ENCODE assay signal across 8 cellular contexts in the genomic region with DNA sequence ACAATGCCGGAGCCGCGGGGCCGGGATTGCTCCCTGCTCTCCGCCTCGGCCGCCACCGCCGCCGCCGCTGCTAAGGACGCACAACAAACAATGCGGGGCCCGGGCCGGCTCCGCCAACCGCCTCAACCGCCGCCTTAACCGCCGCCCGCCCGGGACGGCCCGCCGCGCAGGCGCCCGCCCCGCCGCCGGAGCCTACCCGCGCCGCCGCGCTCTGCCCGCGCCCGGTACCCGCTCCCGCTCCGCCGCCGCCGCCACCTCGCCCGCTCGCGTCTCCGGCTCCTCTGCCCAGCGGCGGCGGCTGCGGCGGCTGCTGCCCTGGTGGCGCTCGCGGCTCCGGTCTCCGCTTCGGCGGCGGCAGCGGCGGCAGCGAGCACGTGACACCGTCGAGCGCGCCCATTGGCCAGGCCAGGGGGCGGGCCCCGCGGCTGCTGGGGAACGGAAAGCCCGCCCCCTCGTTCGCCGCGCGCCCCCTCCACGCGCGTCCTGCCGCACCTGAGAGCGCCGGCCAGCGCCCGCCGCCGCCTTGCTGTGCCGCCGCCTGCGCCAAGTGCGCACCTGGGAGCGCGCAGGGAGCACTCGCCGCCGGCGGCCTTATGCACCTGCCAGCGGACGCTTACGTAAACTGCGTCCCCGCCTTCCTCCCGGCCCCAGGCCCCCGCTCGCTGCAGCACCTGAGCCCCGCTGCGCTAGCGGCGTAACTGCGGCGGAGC. TPM values are rescaled to one million over a fixed set of nuclear protein-coding genes. Genes with fewer than 3 reads are reported as not detected.
DNase-seq lines count a peak whose midpoint lies in the region; ATAC-seq and TF ChIP-seq lines count a peak whose summit lies in the region.

Gene STRBP (minus strand): TSS at position 347 of the 710 bp plus-strand sequence. CDS start 84,452 bp downstream, outside the sequence.

- peak; percentile 89 for ATAC-seq in HG02571 (IDR thresholded peaks at IDR 0.05; ENCODE audit: unreplicated experiment)

- no peaks in the 10 kb centered on the region for H3K27me3 ChIP-seq in SK-N-SH (ENCODE audit: insufficient read depth)
- no peaks in the 10 kb centered on the region for H3K27me3 ChIP-seq in thymus (ENCODE audit: control insufficient read depth, insufficient read depth)

- no peak for TF ChIP-seq RAD21 in SK-N-SH (IDR thresholded peaks at IDR 0.05; ENCODE audit: low read length)

- 0 out of 4 replicates have a peak, but pooled peaks of 1 of the 2 experiments have one; percentile 45 for TF ChIP-seq EP300 in SK-N-SH (IDR thresholded peaks at IDR 0.05; ENCODE audit: borderline replicate concordance in 1 of 2, low read depth in 1 of 2, low read length in 1 of 2)

- no peaks in the 10 kb centered on the region for H3K36me3 Mint-ChIP-seq in glutamatergic neuron (ENCODE audit: unreplicated experiment)
- no peaks in the 10 kb centered on the region for H3K36me3 Mint-ChIP-seq in osteocyte (ENCODE audit: unreplicated experiment)

- H4K20me1 ChIP-seq in SK-N-SH (ENCODE audit: insufficient read depth): no peaks in the 10 kb centered on the region

- POLR2A ChIA-PET in SK-N-SH (lab: Yijun Ruan, JAX): no interaction called here

- TF ChIP-seq CTCF in SK-N-SH (IDR thresholded peaks at IDR 0.05) (no peak), glutamatergic neuron (IDR thresholded peaks at IDR 0.05; ENCODE audit: partially characterized antibody, unreplicated experiment) (no peak), osteocyte (IDR thresholded peaks at IDR 0.05) (peak; percentile 7)

- no peaks in the 10 kb centered on the region for H3F3A ChIP-seq in SK-N-SH (replicated peaks; ENCODE audit: insufficient read depth)

- H3K27ac Mint-ChIP-seq in glutamatergic neuron (ENCODE audit: unreplicated experiment) (peak within 1 kb of the TSS; percentile 77), osteocyte (ENCODE audit: unreplicated experiment) (no peak within 1 kb of the TSS)

- H3K4me1 ChIP-seq in SK-N-SH (ENCODE audit: control insufficient read depth in 1 of 2, insufficient read depth in 2 of 2, low read depth in 1 of 2, low read length in 1 of 2) (peaks cover 0 to 14% of the 10 kb centered on the region in 2 experiments; a peak in 1 of 4 replicates), thymus (ENCODE audit: control insufficient read depth, insufficient read depth, low read length) (peaks cover 14% of the 10 kb centered on the region)

- H3K36me3 ChIP-seq in SK-N-SH (replicated peaks in 1 of 2; ENCODE audit: control insufficient read depth in 1 of 2, insufficient read depth in 2 of 2, low read length in 1 of 2) (no peaks in the 10 kb centered on the region), thymus (ENCODE audit: control insufficient read depth, insufficient read depth) (no peaks in the 10 kb centered on the region)

- H3K9me3 ChIP-seq in SK-N-SH (no peaks in the 10 kb centered on the region), thymus (ENCODE audit: control insufficient read depth) (no peaks in the 10 kb centered on the region)

- CTCF ChIA-PET in SK-N-SH (lab: Yijun Ruan, JAX): interaction anchor here (0.6 to 2.1 kb wide), 6 partner anchors 10 to 87 kb away, joined by 3 to 9 read pairs (median 3); partner anchors contain the start of gene CRB2

- DNase-seq in NAMALWA (ENCODE audit: low spot score): peak; percentile 94
- peak; percentile 99 for DNase-seq in SK-N-SH
- peak; percentile 94 for DNase-seq in activated naive CD4-positive, alpha-beta T cell treated with anti-CD3 and anti-CD28 coated beads, Interleukin-2, amount 50 U/mL, for 16 hours
- DNase-seq in glutamatergic neuron: peak; percentile 94
- DNase-seq in osteocyte (ENCODE audit: extremely low spot score, unreplicated experiment): peak; percentile 96

- peak within 1 kb of the TSS in 1 of 2 experiments; percentile 54; a peak in 1 of 4 replicates for H3K27ac ChIP-seq in SK-N-SH (ENCODE audit: low read depth in 2 of 2, low read length in 1 of 2)
- peak within 1 kb of the TSS; percentile 86 for H3K27ac ChIP-seq in thymus (ENCODE audit: low read depth)

- H3K9ac ChIP-seq in SK-N-SH: peak within 1 kb of the TSS; percentile 66; the same call in 1 of the 2 replicates

- no peaks in the 10 kb centered on the region for H3K9me2 ChIP-seq in SK-N-SH

- no CpG with 5 or more reads among the region's 116 CpGs for WGBS in SK-N-SH (ENCODE audit: low lambda C conversion rate)
- WGBS in thymus: under 1% methylated on average over 116 of the region's 116 CpGs

- H3K4me3 ChIP-seq in GM08714 (ENCODE audit: low read length) (peak within 1 kb of the TSS; percentile 91), SK-N-SH (ENCODE audit: low read depth in 2 of 2, low read length in 1 of 2) (peak within 1 kb of the TSS; percentile 75 to 79), thymus (ENCODE audit: low read length) (peak within 1 kb of the TSS; percentile 94)

- H3K4me2 ChIP-seq in SK-N-SH: peak within 1 kb of the TSS; percentile 99

- H3K27me3 Mint-ChIP-seq in glutamatergic neuron (ENCODE audit: unreplicated experiment) (peaks cover 4% of the 10 kb centered on the region), osteocyte (ENCODE audit: unreplicated experiment) (peaks cover 11% of the 10 kb centered on the region)

- H3K4me3 Mint-ChIP-seq in glutamatergic neuron (ENCODE audit: unreplicated experiment) (peak within 1 kb of the TSS; percentile 68), osteocyte (ENCODE audit: unreplicated experiment) (peak within 1 kb of the TSS; percentile 69)

- H3K9me3 Mint-ChIP-seq in glutamatergic neuron (ENCODE audit: unreplicated experiment): peaks cover 6% of the 10 kb centered on the region
- no peaks in the 10 kb centered on the region for H3K9me3 Mint-ChIP-seq in osteocyte (ENCODE audit: unreplicated experiment)

- peaks cover 34% of the 10 kb centered on the region for H3K4me1 Mint-ChIP-seq in glutamatergic neuron (ENCODE audit: low read depth, unreplicated experiment)
- peaks cover 4% of the 10 kb centered on the region for H3K4me1 Mint-ChIP-seq in osteocyte (ENCODE audit: unreplicated experiment)

- peak within 1 kb of the TSS; percentile 82; the same call in 1 of the 2 replicates for H2AFZ ChIP-seq in SK-N-SH (ENCODE audit: low read depth)

- H3K79me2 ChIP-seq in SK-N-SH (ENCODE audit: insufficient read depth): no peaks in the 10 kb centered on the region

TF ChIP-seq in SK-N-SH, 30 proteins besides CTCF, POLR2A, EP300 and RAD21:
- TF ChIP-seq USF1 (IDR thresholded peaks at IDR 0.05; ENCODE audit: borderline replicate concordance, low read depth): peak; percentile 91
- TF ChIP-seq USF2 (IDR thresholded peaks at IDR 0.05; ENCODE audit: borderline replicate concordance, low read depth, low read length): peak; percentile 65; the same call in 1 of the 2 replicates
- no peak for TF ChIP-seq CHD2 (IDR thresholded peaks at IDR 0.05; ENCODE audit: low read length, partially characterized antibody)
- TF ChIP-seq TAF1 (IDR thresholded peaks at IDR 0.05; ENCODE audit: borderline replicate concordance, low read depth, low read length): 0 out of 2 replicates have a peak, but pooled peaks have one; percentile 15
- peak; percentile 38 for TF ChIP-seq NRF1 (IDR thresholded peaks at IDR 0.05; ENCODE audit: low read depth, low read length)
- no peak for TF ChIP-seq EZH2phosphoT487 (IDR thresholded peaks at IDR 0.05; ENCODE audit: borderline replicate concordance, low read depth)

RNA-seq across cellular contexts. Expression of gene STRBP, which starts in this region (rescaled TPM):
- polyA plus RNA-seq in SK-N-SH (2012; rRNA removed) (5.9 and 7.6 TPM in 2 replicates), thymus (41.8 TPM)
- polyA plus RNA-seq in SK-N-SH (2012; cell fraction: cytosol; rRNA removed): 8.9 and 9.3 TPM in 2 replicates
- polyA plus RNA-seq in SK-N-SH (2012; cell fraction: nucleus; rRNA removed): 2.6 and 8.5 TPM in 2 replicates
- total RNA-seq in glutamatergic neuron (ENCODE audit: unreplicated experiment) (111 TPM), osteocyte (13.1 and 17.3 TPM in 2 replicates)
